In genomic region chr1:63902844-63903589, GRCh38 we compare ENCODE assay signal across 17 cellular contexts.
DNase-seq lines count a peak whose midpoint lies in the region; ATAC-seq and TF ChIP-seq lines count a peak whose summit lies in the region.
"Had no signal": no experiment of that assay in that cellular context is flagged by ENCODE, and none has a peak within 500 bp of the region (broad histone marks: within the 10 kb centered on the region; RNA-seq: fewer than 3 reads in every experiment).

No MANE protein-coding gene starts in this region.

- intact Hi-C loops in left colon (cut with DNase I, micrococcal nuclease): no loop called here
- intact Hi-C loops in CD4-positive, alpha-beta T cell (cut with DNase I, micrococcal nuclease): no loop called here

- H3K36me3 Mint-ChIP-seq in CD4-positive, alpha-beta T cell (ENCODE audit: low read depth): no peaks in the 10 kb centered on the region

- CTCF ChIA-PET in CD4-positive, alpha-beta T cell (lab: Charles Lee): no interaction called here

- POLR2A ChIA-PET in CD4-positive, alpha-beta T cell (lab: Charles Lee): no interaction called here

- TF ChIP-seq CTCF in CD4-positive, alpha-beta T cell (IDR thresholded peaks at IDR 0.05): no peak

- ATAC-seq in left colon (peak; percentile 62), HG03565 (IDR thresholded peaks at IDR 0.05; ENCODE audit: unreplicated experiment) (no peak), HG02678 (IDR thresholded peaks at IDR 0.05; ENCODE audit: unreplicated experiment) (no peak)
- no peak for ATAC-seq in CD4-positive, alpha-beta T cell (ENCODE audit: poor library complexity)
- ATAC-seq: effector memory CD8-positive, alpha-beta T cell; sciatic nerve had no signal

- no peak overlapping the region for H3K27ac Mint-ChIP-seq in CD4-positive, alpha-beta T cell
- H3K27ac Mint-ChIP-seq: effector memory CD8-positive, alpha-beta T cell; stimulated activated naive CD8-positive, alpha-beta T cell treated with anti-CD3 and anti-CD28 coated beads, Interleukin-15, Interleukin-2, amounts not matched to agents 100 ng/mL and 50 ng/mL, for 24 hours; T-helper 1 cell treated with Interleukin-12 subunit alpha and Interleukin-12 subunit beta and Interleukin-4 antibody, amounts not matched to agents 30 μg/mL and 1 μg/mL, for 36 hours had no signal

- no peaks in the 10 kb centered on the region for H3K4me1 Mint-ChIP-seq in CD4-positive, alpha-beta T cell (ENCODE audit: low read depth)

- no peaks in the 10 kb centered on the region for H3K27me3 Mint-ChIP-seq in CD4-positive, alpha-beta T cell
- H3K27me3 Mint-ChIP-seq: stimulated activated naive CD8-positive, alpha-beta T cell treated with anti-CD3 and anti-CD28 coated beads, Interleukin-15, Interleukin-2, amounts not matched to agents 100 ng/mL and 50 ng/mL, for 24 hours had no signal

- DNase-seq in AG20443 (ENCODE audit: low spot score) (peak; percentile 45), astrocyte of the hippocampus (ENCODE audit: low read depth, low spot score) (peak; percentile 43), left colon (no peak), germinal center (ENCODE audit: low spot score) (no peak)
- no peak for DNase-seq in CD4-positive, alpha-beta T cell
- DNase-seq: activated CD4-positive, alpha-beta T cell treated with anti-CD3 and anti-CD28 coated beads, Interleukin-2, amount 50 U/mL, for 4 hours; BE2C; effector memory CD8-positive, alpha-beta T cell; heart right ventricle; OCI-M1 had no signal

- H3K27me3 ChIP-seq in CD4-positive, alpha-beta T cell (ENCODE audit: control insufficient read depth, insufficient read depth, low read length): no peaks in the 10 kb centered on the region
- H3K27me3 ChIP-seq: BE2C, heart right ventricle had no signal

- no peak overlapping the region for H3K4me3 Mint-ChIP-seq in CD4-positive, alpha-beta T cell
- H3K4me3 Mint-ChIP-seq: effector memory CD8-positive, alpha-beta T cell; nephron; stimulated activated naive CD8-positive, alpha-beta T cell treated with anti-CD3 and anti-CD28 coated beads, Interleukin-15, Interleukin-2, amounts not matched to agents 100 ng/mL and 50 ng/mL, for 24 hours; T-helper 1 cell treated with Interleukin-12 subunit alpha and Interleukin-12 subunit beta and Interleukin-4 antibody, amounts not matched to agents 30 μg/mL and 1 μg/mL, for 36 hours had no signal

- no peak for TF ChIP-seq RAD21 in Ishikawa (IDR thresholded peaks at IDR 0.05; ENCODE audit: low read depth)

- H3K9me3 ChIP-seq in CD4-positive, alpha-beta T cell (ENCODE audit: control insufficient read depth, low read length): no peaks in the 10 kb centered on the region
- H3K9me3 ChIP-seq: BE2C had no signal

- H3K9me3 Mint-ChIP-seq in CD4-positive, alpha-beta T cell: no peaks in the 10 kb centered on the region
- H3K9me3 Mint-ChIP-seq: effector memory CD8-positive, alpha-beta T cell; nephron; stimulated activated naive CD8-positive, alpha-beta T cell treated with anti-CD3 and anti-CD28 coated beads, Interleukin-15, Interleukin-2, amounts not matched to agents 100 ng/mL and 50 ng/mL, for 24 hours; T-helper 1 cell treated with Interleukin-12 subunit alpha and Interleukin-12 subunit beta and Interleukin-4 antibody, amounts not matched to agents 30 μg/mL and 1 μg/mL, for 36 hours had no signal

- no peak for TF ChIP-seq EP300 in Ishikawa (IDR thresholded peaks at IDR 0.05; ENCODE audit: borderline replicate concordance)

- no peak overlapping the region for H3K27ac ChIP-seq in CD4-positive, alpha-beta T cell (ENCODE audit: low read depth, low read length)
- H3K27ac ChIP-seq: heart right ventricle had no signal

TF ChIP-seq in Ishikawa, 13 proteins besides CTCF, POLR2A, EP300 and RAD21:
- TF ChIP-seq YY1 (IDR thresholded peaks at IDR 0.05; ENCODE audit: low read depth): no peak
- peak; percentile 67 for TF ChIP-seq USF1 (IDR thresholded peaks at IDR 0.05)

Comparison
In these comparisons a context has a peak if more than half of its experiments do, and no peak if none do; other contexts are left out.
1. DNase-seq: peak in AG20443 (single experiment) and astrocyte of the hippocampus (single experiment); none in left colon (0 of 2), germinal center (single experiment) and CD4-positive, alpha-beta T cell (0 of 10).